In genomic region chr5:154039458-154039829, GRCh38 we compare ENCODE assay signal across 8 cellular contexts. TPM values are rescaled to one million over a fixed set of nuclear protein-coding genes. Genes with fewer than 3 reads are reported as not detected.
DNase-seq lines count a peak whose midpoint lies in the region; ATAC-seq and TF ChIP-seq lines count a peak whose summit lies in the region.

No MANE protein-coding gene starts in this region.

- intact Hi-C loops in left lung (cut with DNase I) = no loop called here

- H3K9me3 Mint-ChIP-seq in activated CD4-positive, alpha-beta T cell treated with anti-CD3 and anti-CD28 coated beads, Interleukin-2, amount 10 ng/mL, durations not matched to agents 7 days and 5 days = no peaks in the 10 kb centered on the region

- ATAC-seq in left lung (no peak), HG02610 (IDR thresholded peaks at IDR 0.05; ENCODE audit: unreplicated experiment) (no peak), GM21381 (IDR thresholded peaks at IDR 0.05; ENCODE audit: unreplicated experiment) (no peak)

- H3K27ac ChIP-seq in left lung (peak overlapping the region; percentile 90 to 93), thymus (ENCODE audit: low read depth) (no peak overlapping the region)

- H3K4me1 Mint-ChIP-seq in activated CD4-positive, alpha-beta T cell treated with anti-CD3 and anti-CD28 coated beads, Interleukin-2, amount 10 ng/mL, durations not matched to agents 7 days and 5 days = peaks cover 51% of the 10 kb centered on the region

- H3K4me3 Mint-ChIP-seq in activated CD4-positive, alpha-beta T cell treated with anti-CD3 and anti-CD28 coated beads, Interleukin-2, amount 10 ng/mL, durations not matched to agents 7 days and 5 days = peak overlapping the region; percentile 89

- peak overlapping the region; percentile 92 for H3K9ac ChIP-seq in adipocyte (ENCODE audit: low read length)

- peak overlapping the region; percentile 97 for H3K27ac Mint-ChIP-seq in activated CD4-positive, alpha-beta T cell treated with anti-CD3 and anti-CD28 coated beads, Interleukin-2, amount 10 ng/mL, durations not matched to agents 7 days and 5 days

- TF ChIP-seq CTCF in left lung (IDR thresholded peaks at IDR 0.05) = no peak

- H3K4me1 ChIP-seq in adipocyte (ENCODE audit: control insufficient read depth, insufficient read depth, low read length) (peaks cover 33% of the 10 kb centered on the region), left lung (peaks cover 19 to 59% of the 10 kb centered on the region in 2 donors), thymus (ENCODE audit: control insufficient read depth, insufficient read depth, low read length) (no peaks in the 10 kb centered on the region)

- H3K36me3 ChIP-seq in adipocyte (ENCODE audit: control insufficient read depth, insufficient read depth, low read length, severe bottlenecking) (no peaks in the 10 kb centered on the region), left lung (no peaks in the 10 kb centered on the region), thymus (ENCODE audit: control insufficient read depth, insufficient read depth) (no peaks in the 10 kb centered on the region)

- WGBS in thymus = 85% methylated on average over 1 of the region's 1 CpG

- peaks cover 18% of the 10 kb centered on the region for H3K36me3 Mint-ChIP-seq in activated CD4-positive, alpha-beta T cell treated with anti-CD3 and anti-CD28 coated beads, Interleukin-2, amount 10 ng/mL, durations not matched to agents 7 days and 5 days (ENCODE audit: low read depth)

- no peaks in the 10 kb centered on the region for H3K27me3 Mint-ChIP-seq in activated CD4-positive, alpha-beta T cell treated with anti-CD3 and anti-CD28 coated beads, Interleukin-2, amount 10 ng/mL, durations not matched to agents 7 days and 5 days

- POLR2A ChIA-PET in activated CD4-positive, alpha-beta T cell treated with anti-CD3 and anti-CD28 coated beads, Interleukin-2, amount 10 ng/mL, durations not matched to agents 7 days and 5 days (lab: Charles Lee) = interaction anchor here (0.7 to 1.2 kb wide), 2 partner anchors 9 to 150 kb away, joined by 4 read pairs; partner anchors contain the start of gene GALNT10

- CTCF ChIA-PET in activated CD4-positive, alpha-beta T cell treated with anti-CD3 and anti-CD28 coated beads, Interleukin-2, amount 10 ng/mL, durations not matched to agents 7 days and 5 days (lab: Charles Lee) = interaction anchor here (0.7 to 1.1 kb wide), 3 partner anchors 13 to 33 kb away, joined by 3 to 5 read pairs (median 3); no protein-coding TSS in a partner anchor

- DNase-seq in activated CD4-positive, alpha-beta T cell treated with anti-CD3 and anti-CD28 coated beads, Interleukin-2, amount 10 ng/mL, durations not matched to agents 7 days and 5 days = no peak
- DNase-seq in activated CD4-positive, alpha-beta T cell treated with anti-CD3 and anti-CD28 coated beads, Interleukin-2, amount 50 U/mL, for 48 hours = no peak
- DNase-seq in adipocyte (ENCODE audit: low read depth) (no peak), left lung (no peak), globus pallidus (ENCODE audit: low spot score) (no peak)

- H3K4me3 ChIP-seq in adipocyte (ENCODE audit: low read length) = peak overlapping the region; percentile 97
- H3K4me3 ChIP-seq in left lung = peak overlapping the region; percentile 68 to 87
- peak overlapping the region; percentile 59 for H3K4me3 ChIP-seq in thymus (ENCODE audit: low read length)

- H3K9me3 ChIP-seq in adipocyte (ENCODE audit: control insufficient read depth, low read length) (no peaks in the 10 kb centered on the region), left lung (no peaks in the 10 kb centered on the region), thymus (ENCODE audit: control insufficient read depth) (no peaks in the 10 kb centered on the region)

- H3K27me3 ChIP-seq in adipocyte (replicated peaks; ENCODE audit: control insufficient read depth, insufficient read depth, low read length) (no peaks in the 10 kb centered on the region), left lung (no peaks in the 10 kb centered on the region), thymus (ENCODE audit: control insufficient read depth, insufficient read depth) (no peaks in the 10 kb centered on the region)

RNA-seq across cellular contexts. Expression of gene MFAP3, which starts 0.7 kb away (rescaled TPM):
- total RNA-seq in activated CD4-positive, alpha-beta T cell treated with anti-CD3 and anti-CD28 coated beads, Interleukin-2, amount 10 ng/mL, durations not matched to agents 7 days and 5 days = 10 to 100 TPM; 26.3 to 28.7 TPM
- 10 to 100 TPM; 34.3 to 35.5 TPM for total RNA-seq in left lung
- 3.5 TPM for polyA plus RNA-seq in thymus

RNA-seq across cellular contexts. Expression of gene FAM114A2, which starts 0.7 kb away (rescaled TPM):
- 10 to 100 TPM; 19.1 to 22.7 TPM for total RNA-seq in activated CD4-positive, alpha-beta T cell treated with anti-CD3 and anti-CD28 coated beads, Interleukin-2, amount 10 ng/mL, durations not matched to agents 7 days and 5 days
- total RNA-seq in left lung = 10 to 100 TPM; 35.3 to 35.4 TPM
- polyA plus RNA-seq in thymus = 14.1 TPM
